ENCODE assay signal across 2 cellular contexts in genomic region chr14:67428501-67429031, GRCh38.
TF ChIP-seq lines count a peak whose summit lies in the region.

No MANE protein-coding gene starts in this region.

TF ChIP-seq in IMR-90, 13 proteins besides CTCF, POLR2A, EP300 and RAD21:
- TF ChIP-seq BHLHE40 (IDR thresholded peaks at IDR 0.05; ENCODE audit: low read depth, low read length) (no peak), RCOR1 (IDR thresholded peaks at IDR 0.05; ENCODE audit: insufficient replicate concordance, low read length) (no peak), CHD1 (IDR thresholded peaks at IDR 0.05; ENCODE audit: low read depth, low read length) (no peak), ELK1 (IDR thresholded peaks at IDR 0.05; ENCODE audit: borderline replicate concordance, low read depth, low read length) (no peak), MAZ (IDR thresholded peaks at IDR 0.05; ENCODE audit: borderline replicate concordance, low read depth, low read length) (no peak), NFE2L2 (IDR thresholded peaks at IDR 0.05; ENCODE audit: low read depth, low read length) (no peak), RFX5 (IDR thresholded peaks at IDR 0.05; ENCODE audit: low read depth, low read length) (no peak), FOS (IDR thresholded peaks at IDR 0.05; ENCODE audit: low read depth, low read length) (no peak), CEBPB (IDR thresholded peaks at IDR 0.05; ENCODE audit: low read depth, low read length) (no peak), MAFK (IDR thresholded peaks at IDR 0.05; ENCODE audit: low read depth, low read length) (no peak), USF2 (IDR thresholded peaks at IDR 0.05; ENCODE audit: low read depth, low read length) (no peak), MXI1 (IDR thresholded peaks at IDR 0.05; ENCODE audit: borderline replicate concordance, low read depth, low read length) (no peak), SMC3 (IDR thresholded peaks at IDR 0.05; ENCODE audit: low read depth, low read length) (no peak)
TF ChIP-seq in IMR-90: peak in this region for 0.

TF ChIP-seq in HepG2, 621 proteins besides CTCF, POLR2A, EP300 and RAD21 (continues in another document):
- TF ChIP-seq GATAD2A (CRISPR knock-in tag; IDR thresholded peaks at IDR 0.05): peak; percentile 52; the same call in 1 of the 2 replicates
- TF ChIP-seq PRPF4 (IDR thresholded peaks at IDR 0.05; ENCODE audit: low read depth, low read length, poor library complexity, severe bottlenecking): no peak
- TF ChIP-seq MIER2 (CRISPR knock-in tag; IDR thresholded peaks at IDR 0.05): peak; percentile 62; the same call in 1 of the 2 replicates
- TF ChIP-seq USF2 (IDR thresholded peaks at IDR 0.05; ENCODE audit: low read depth, low read length): no peak
- TF ChIP-seq USF2 (CRISPR knock-in tag; IDR thresholded peaks at IDR 0.05; ENCODE audit: borderline replicate concordance): no peak
- TF ChIP-seq ZNF616 (CRISPR knock-in tag; IDR thresholded peaks at IDR 0.05; ENCODE audit: low read depth): no peak
- no peak for TF ChIP-seq ZNF432 (CRISPR knock-in tag; IDR thresholded peaks at IDR 0.05; ENCODE audit: borderline replicate concordance)
- TF ChIP-seq IRF9 (CRISPR knock-in tag; IDR thresholded peaks at IDR 0.05; ENCODE audit: borderline replicate concordance): no peak
- no peak for TF ChIP-seq BCLAF1 (IDR thresholded peaks at IDR 0.05)
- TF ChIP-seq SALL1 (CRISPR knock-in tag; IDR thresholded peaks at IDR 0.05): peak; percentile 53; the same call in 1 of the 2 replicates
- no peak for TF ChIP-seq ZSCAN29 (CRISPR knock-in tag; conservative IDR thresholded peaks at IDR 0.05)
- TF ChIP-seq TBX2 (CRISPR knock-in tag; IDR thresholded peaks at IDR 0.05; ENCODE audit: borderline replicate concordance): peak; percentile 66
- peak; percentile 72 for TF ChIP-seq HNF4A (CRISPR knock-in tag; IDR thresholded peaks at IDR 0.05)
- 0 out of 2 replicates have a peak, but pooled peaks have one; percentile 33 for TF ChIP-seq DRAP1 (CRISPR knock-in tag; IDR thresholded peaks at IDR 0.05)
- TF ChIP-seq LCORL (IDR thresholded peaks at IDR 0.05): no peak
- peak; percentile 37; the same call in 1 of the 2 replicates for TF ChIP-seq LCORL (CRISPR knock-in tag; IDR thresholded peaks at IDR 0.05)
- no peak for TF ChIP-seq ZNF660 (CRISPR knock-in tag; IDR thresholded peaks at IDR 0.05; ENCODE audit: borderline replicate concordance, low read depth)
- TF ChIP-seq PATZ1 (CRISPR knock-in tag; IDR thresholded peaks at IDR 0.05): 0 out of 2 replicates have a peak, but pooled peaks have one; percentile 25
- TF ChIP-seq FUBP1 (CRISPR knock-in tag; IDR thresholded peaks at IDR 0.05; ENCODE audit: borderline replicate concordance): no peak
- TF ChIP-seq TERF1 (CRISPR knock-in tag; IDR thresholded peaks at IDR 0.05): no peak
- no peak for TF ChIP-seq BCL3 (CRISPR knock-in tag; IDR thresholded peaks at IDR 0.05)
- TF ChIP-seq ZNF484 (CRISPR knock-in tag; IDR thresholded peaks at IDR 0.05; ENCODE audit: borderline replicate concordance, low read depth): no peak
- TF ChIP-seq ZFX (CRISPR knock-in tag; IDR thresholded peaks at IDR 0.05; ENCODE audit: low read depth): peak; percentile 27; the same call in 1 of the 2 replicates
- no peak for TF ChIP-seq ZNF567 (CRISPR knock-in tag; IDR thresholded peaks at IDR 0.05; ENCODE audit: borderline replicate concordance)
- TF ChIP-seq DDIT3 (CRISPR knock-in tag; IDR thresholded peaks at IDR 0.05): no peak
- no peak for TF ChIP-seq ZBTB34 (CRISPR knock-in tag; IDR thresholded peaks at IDR 0.05)
- TF ChIP-seq ZNF574 (CRISPR knock-in tag; IDR thresholded peaks at IDR 0.05): 0 out of 2 replicates have a peak, but pooled peaks have one; percentile 20
- TF ChIP-seq ASH2L (IDR thresholded peaks at IDR 0.05; ENCODE audit: insufficient read length, low read depth, low read length): peak; percentile 23
- no peak for TF ChIP-seq ZBTB38 (CRISPR knock-in tag; IDR thresholded peaks at IDR 0.05)
- no peak for TF ChIP-seq KLF12 (CRISPR knock-in tag; IDR thresholded peaks at IDR 0.05; ENCODE audit: borderline replicate concordance)
